Comparison of ENCODE assay signal across 1 cellular context in genomic region chr7:90387470-90388240, GRCh38.
TF ChIP-seq lines count a peak whose summit lies in the region.

No MANE protein-coding gene starts in this region.

TF ChIP-seq in PFSK-1, 5 proteins besides CTCF, POLR2A, EP300 and RAD21 (continued from another document):
- peak; percentile 44 to 88; a peak in 3 of 4 replicates for TF ChIP-seq REST (IDR thresholded peaks at IDR 0.05; ENCODE audit: insufficient read depth in 1 of 2, low read depth in 2 of 2, low read length in 2 of 2)
